ENCODE assay signal across 8 cellular contexts in the genomic region with DNA sequence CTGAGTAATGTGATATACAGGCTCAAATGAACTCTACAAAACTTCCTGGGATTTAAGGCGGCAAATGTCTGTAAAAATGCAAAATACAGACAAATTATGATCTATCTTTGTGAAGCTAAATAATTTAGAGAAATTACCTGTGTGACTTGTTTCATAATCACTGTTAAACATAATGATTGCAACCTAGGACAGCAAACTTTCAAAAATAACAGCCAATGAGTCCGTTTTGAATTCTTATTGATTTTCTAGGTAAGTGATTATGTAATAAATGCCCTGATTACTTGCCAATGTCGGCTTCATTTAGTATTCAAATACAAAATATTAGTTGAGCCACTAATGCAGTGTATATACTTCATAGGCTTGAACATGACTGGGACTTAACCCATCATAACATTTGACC.
"Had no signal": no experiment of that assay in that cellular context is flagged by ENCODE, and none has a peak within 500 bp of the region (broad histone marks: within the 10 kb centered on the region; RNA-seq: fewer than 3 reads in every experiment).

No MANE protein-coding gene starts in this region.

- FAIRE-seq: HTR-8/SVneo had no signal

- H3K9ac ChIP-seq: GM23248 had no signal

- H3K36me3 ChIP-seq: HAP-1 had no signal

- H3K27ac ChIP-seq: GM23248 had no signal

- H3K4me3 ChIP-seq: GM23248, HAP-1 had no signal

- H2AFZ ChIP-seq: GM23248 had no signal

- H3K4me1 ChIP-seq: HAP-1 had no signal

- H3K9me3 ChIP-seq: HAP-1 had no signal

- DNase-seq: GM23248, GOT3, H7, HFFc6, KBM-7 had no signal

- ATAC-seq: HCT116 had no signal
